In the genomic region with DNA sequence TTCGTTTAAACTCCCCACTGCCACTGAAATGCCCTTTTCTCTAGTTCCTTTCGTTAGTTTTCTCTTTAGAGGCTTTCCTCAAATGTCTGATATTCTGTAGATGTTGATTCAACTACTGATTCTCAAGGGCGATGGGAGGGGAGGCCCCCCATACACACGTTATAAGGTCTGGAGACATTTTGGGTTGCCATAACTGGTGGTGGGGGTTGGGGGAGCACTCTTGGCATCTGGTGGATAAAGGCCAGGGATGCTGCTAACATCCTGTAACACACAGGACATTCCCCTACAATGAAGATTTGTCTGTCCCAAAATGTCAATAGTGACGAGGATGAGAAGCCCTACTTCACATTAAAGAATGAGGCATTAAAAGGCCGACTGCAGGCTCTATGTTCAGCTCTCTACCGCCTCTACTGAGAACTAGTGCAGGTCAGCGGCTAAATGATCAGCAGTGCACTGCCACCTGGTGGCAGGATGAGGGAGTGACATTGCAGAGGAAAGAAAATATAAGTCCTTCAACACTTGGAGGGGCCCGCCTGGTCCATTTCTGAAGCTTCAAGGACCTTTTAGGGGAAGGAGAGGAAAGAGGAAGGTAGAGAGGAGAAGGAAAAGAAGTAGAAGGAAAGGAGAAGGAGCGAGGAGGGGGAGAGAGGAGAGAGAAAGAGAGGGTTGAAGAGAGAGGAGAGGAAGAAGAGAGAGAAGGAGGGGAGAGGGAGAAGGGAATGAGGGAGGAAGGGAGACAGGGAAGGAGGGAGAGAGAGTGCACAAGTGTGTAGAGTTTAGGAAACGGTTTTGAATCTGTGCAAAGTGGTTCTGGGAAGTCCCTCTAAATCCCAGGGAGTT, we compare ENCODE assay signal across 1 cellular context.
TF ChIP-seq lines count a peak whose summit lies in the region.

No MANE protein-coding gene starts in this region.

TF ChIP-seq in K562, 482 proteins besides CTCF, POLR2A, EP300 and RAD21 (continued from another document):
- TF ChIP-seq, protein P1, sequence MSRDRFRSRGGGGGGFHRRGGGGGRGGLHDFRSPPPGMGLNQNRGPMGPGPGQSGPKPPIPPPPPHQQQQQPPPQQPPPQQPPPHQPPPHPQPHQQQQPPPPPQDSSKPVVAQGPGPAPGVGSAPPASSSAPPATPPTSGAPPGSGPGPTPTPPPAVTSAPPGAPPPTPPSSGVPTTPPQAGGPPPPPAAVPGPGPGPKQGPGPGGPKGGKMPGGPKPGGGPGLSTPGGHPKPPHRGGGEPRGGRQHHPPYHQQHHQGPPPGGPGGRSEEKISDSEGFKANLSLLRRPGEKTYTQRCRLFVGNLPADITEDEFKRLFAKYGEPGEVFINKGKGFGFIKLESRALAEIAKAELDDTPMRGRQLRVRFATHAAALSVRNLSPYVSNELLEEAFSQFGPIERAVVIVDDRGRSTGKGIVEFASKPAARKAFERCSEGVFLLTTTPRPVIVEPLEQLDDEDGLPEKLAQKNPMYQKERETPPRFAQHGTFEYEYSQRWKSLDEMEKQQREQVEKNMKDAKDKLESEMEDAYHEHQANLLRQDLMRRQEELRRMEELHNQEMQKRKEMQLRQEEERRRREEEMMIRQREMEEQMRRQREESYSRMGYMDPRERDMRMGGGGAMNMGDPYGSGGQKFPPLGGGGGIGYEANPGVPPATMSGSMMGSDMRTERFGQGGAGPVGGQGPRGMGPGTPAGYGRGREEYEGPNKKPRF (IDR thresholded peaks at IDR 0.05; ENCODE audit: low read depth, low read length) = no peak
- no peak for TF ChIP-seq TAL1 (IDR thresholded peaks at IDR 0.05)
- TF ChIP-seq OTX1 (CRISPR knock-in tag; IDR thresholded peaks at IDR 0.05) = no peak
- TF ChIP-seq, protein P2, sequence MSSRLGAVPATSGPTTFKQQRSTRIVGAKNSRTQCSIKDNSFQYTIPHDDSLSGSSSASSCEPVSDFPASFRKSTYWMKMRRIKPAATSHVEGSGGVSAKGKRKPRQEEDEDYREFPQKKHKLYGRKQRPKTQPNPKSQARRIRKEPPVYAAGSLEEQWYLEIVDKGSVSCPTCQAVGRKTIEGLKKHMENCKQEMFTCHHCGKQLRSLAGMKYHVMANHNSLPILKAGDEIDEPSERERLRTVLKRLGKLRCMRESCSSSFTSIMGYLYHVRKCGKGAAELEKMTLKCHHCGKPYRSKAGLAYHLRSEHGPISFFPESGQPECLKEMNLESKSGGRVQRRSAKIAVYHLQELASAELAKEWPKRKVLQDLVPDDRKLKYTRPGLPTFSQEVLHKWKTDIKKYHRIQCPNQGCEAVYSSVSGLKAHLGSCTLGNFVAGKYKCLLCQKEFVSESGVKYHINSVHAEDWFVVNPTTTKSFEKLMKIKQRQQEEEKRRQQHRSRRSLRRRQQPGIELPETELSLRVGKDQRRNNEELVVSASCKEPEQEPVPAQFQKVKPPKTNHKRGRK (tag; IDR thresholded peaks at IDR 0.05) = peak; percentile 32; the same call in 1 of the 2 replicates
- TF ChIP-seq, protein P3, sequence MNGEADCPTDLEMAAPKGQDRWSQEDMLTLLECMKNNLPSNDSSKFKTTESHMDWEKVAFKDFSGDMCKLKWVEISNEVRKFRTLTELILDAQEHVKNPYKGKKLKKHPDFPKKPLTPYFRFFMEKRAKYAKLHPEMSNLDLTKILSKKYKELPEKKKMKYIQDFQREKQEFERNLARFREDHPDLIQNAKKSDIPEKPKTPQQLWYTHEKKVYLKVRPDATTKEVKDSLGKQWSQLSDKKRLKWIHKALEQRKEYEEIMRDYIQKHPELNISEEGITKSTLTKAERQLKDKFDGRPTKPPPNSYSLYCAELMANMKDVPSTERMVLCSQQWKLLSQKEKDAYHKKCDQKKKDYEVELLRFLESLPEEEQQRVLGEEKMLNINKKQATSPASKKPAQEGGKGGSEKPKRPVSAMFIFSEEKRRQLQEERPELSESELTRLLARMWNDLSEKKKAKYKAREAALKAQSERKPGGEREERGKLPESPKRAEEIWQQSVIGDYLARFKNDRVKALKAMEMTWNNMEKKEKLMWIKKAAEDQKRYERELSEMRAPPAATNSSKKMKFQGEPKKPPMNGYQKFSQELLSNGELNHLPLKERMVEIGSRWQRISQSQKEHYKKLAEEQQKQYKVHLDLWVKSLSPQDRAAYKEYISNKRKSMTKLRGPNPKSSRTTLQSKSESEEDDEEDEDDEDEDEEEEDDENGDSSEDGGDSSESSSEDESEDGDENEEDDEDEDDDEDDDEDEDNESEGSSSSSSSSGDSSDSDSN (IDR thresholded peaks at IDR 0.05; ENCODE audit: borderline replicate concordance in 1 of 2, low read depth in 2 of 2, low read length in 2 of 2) = 0 out of 4 replicates have a peak, but pooled peaks of 1 of the 2 experiments have one; percentile 32
- 0 out of 3 replicates have a peak, but pooled peaks of 1 of the 2 experiments have one; percentile 30 for TF ChIP-seq CBX3 (IDR thresholded peaks at IDR 0.05; ENCODE audit: borderline replicate concordance in 1 of 2, low read length in 2 of 2)
- no peak for TF ChIP-seq TCFL5 (CRISPR knock-in tag; conservative IDR thresholded peaks at IDR 0.05)
- peak in 1 of 2 experiments; percentile 41; a peak in 1 of 4 replicates for TF ChIP-seq TBL1XR1 (IDR thresholded peaks at IDR 0.05; ENCODE audit: low read length in 2 of 2)
- no peak for TF ChIP-seq ZNF644 (tag; IDR thresholded peaks at IDR 0.05; ENCODE audit: low read depth)
- no peak for TF ChIP-seq ADNP (tag; IDR thresholded peaks at IDR 0.05)
- no peak for TF ChIP-seq EP400 (IDR thresholded peaks at IDR 0.05)
- peak; percentile 78 for TF ChIP-seq CC2D1A (IDR thresholded peaks at IDR 0.05)
